In genomic region chr5:140565024-140565779, GRCh38 we compare ENCODE assay signal across 8 cellular contexts. TPM values are rescaled to one million over a fixed set of nuclear protein-coding genes. Genes with fewer than 3 reads are reported as not detected.
DNase-seq lines count a peak whose midpoint lies in the region; ATAC-seq and TF ChIP-seq lines count a peak whose summit lies in the region.

No MANE protein-coding gene starts in this region.

- peak overlapping the region; percentile 91 for H3K14ac ChIP-seq in IMR-90 (replicated peaks; ENCODE audit: low read depth, low read length)

- DNase-seq in IMR-90 (peak; percentile 33), caudate nucleus (lab: John Stamatoyannopoulos, UW) (no peak), T1000 (lab: John Stamatoyannopoulos, UW) (no peak)
- no peak for DNase-seq in activated effector memory CD4-positive, alpha-beta T cell treated with Interleukin-2 at 50 U/mL for 16 hours

- H3K4me2 ChIP-seq in IMR-90 (ENCODE audit: low read depth, low read length), result peak overlapping the region; percentile 82

- POLR2A ChIA-PET in IMR-90 (lab: Charles Lee; ENCODE audit: unreplicated experiment), result interaction anchor here (1.3 kb wide), 1 partner anchor 8 kb away, joined by 3 read pairs; the partner anchor contains the start of gene SRA1

- H2AFZ ChIP-seq in IMR-90 (replicated peaks; ENCODE audit: low read length, poor library complexity), result peak overlapping the region; percentile 97

- peaks cover 8% of the 10 kb centered on the region for H3K4me1 ChIP-seq in IMR-90 (ENCODE audit: control insufficient read depth, insufficient read depth, low read length)
- H3K4me1 ChIP-seq in muscle layer of duodenum (ENCODE audit: control insufficient read depth in 1 of 2, insufficient read depth in 2 of 2, low read length in 2 of 2), result peaks cover 24 to 64% of the 10 kb centered on the region in 2 donors

- ATAC-seq in IMR-90 (ENCODE audit: low read depth), result no peak; the same call in 1 of the 2 replicates
- ATAC-seq in GM19351 (IDR thresholded peaks at IDR 0.05; ENCODE audit: unreplicated experiment), result no peak
- ATAC-seq in HG02798 (IDR thresholded peaks at IDR 0.05; ENCODE audit: poor library complexity, unreplicated experiment), result no peak

- H3K36me3 ChIP-seq in IMR-90 (ENCODE audit: control insufficient read depth, insufficient read depth, low read length), result peaks cover 34% of the 10 kb centered on the region
- H3K36me3 ChIP-seq in muscle layer of duodenum (ENCODE audit: control insufficient read depth in 1 of 2, insufficient read depth in 2 of 2, low read length in 2 of 2), result peaks cover 30 to 46% of the 10 kb centered on the region in 2 donors

- peak overlapping the region; percentile 91 for H3K4ac ChIP-seq in IMR-90 (ENCODE audit: low read depth, low read length)

- H3K56ac ChIP-seq in IMR-90 (ENCODE audit: extremely low read depth, insufficient read depth, low read length), result peak overlapping the region; percentile 86

- peak overlapping the region; percentile 83 to 94 for H4K8ac ChIP-seq in IMR-90 (ENCODE audit: low read depth in 2 of 2, low read length in 2 of 2)

- dilution Hi-C loops in IMR-90 (cut with HindIII; ENCODE audit: low sequenced_read_pairs, unreplicated experiment), result no loop called here

- intact Hi-C loops in IMR-90 (cut with micrococcal nuclease), result no loop called here

- H3K27me3 ChIP-seq in IMR-90 (ENCODE audit: control insufficient read depth, insufficient read depth, low read length), result no peaks in the 10 kb centered on the region
- no peaks in the 10 kb centered on the region for H3K27me3 ChIP-seq in muscle layer of duodenum (ENCODE audit: low read depth, low read length)

- peak overlapping the region; percentile 85 for H4K91ac ChIP-seq in IMR-90 (ENCODE audit: insufficient read depth, low read depth, low read length)

- TF ChIP-seq RAD21 in IMR-90 (IDR thresholded peaks at IDR 0.05; ENCODE audit: low read length), result no peak

- H3K27ac ChIP-seq in IMR-90 (ENCODE audit: insufficient read depth, low read length), result peak overlapping the region; percentile 83
- H3K27ac ChIP-seq in caudate nucleus (ENCODE audit: low read depth, low read length), result peak overlapping the region; percentile 92
- H3K27ac ChIP-seq in muscle layer of duodenum (ENCODE audit: low read length), result peak overlapping the region; percentile 98

- H3K9me3 ChIP-seq in IMR-90 (ENCODE audit: control insufficient read depth, insufficient read depth, low read length) (no peaks in the 10 kb centered on the region), muscle layer of duodenum (ENCODE audit: control insufficient read depth in 1 of 2, low read length in 2 of 2) (no peaks in the 10 kb centered on the region)

- CTCF ChIA-PET in IMR-90 (lab: Yijun Ruan, JAX), result no interaction called here

- H3K9ac ChIP-seq in IMR-90 (ENCODE audit: low read depth, low read length), result peak overlapping the region; percentile 89

- peak overlapping the region; percentile 40 for H3K18ac ChIP-seq in IMR-90 (ENCODE audit: low read depth, low read length)

- H2AK5ac ChIP-seq in IMR-90 (ENCODE audit: low read depth, low read length), result peak overlapping the region; percentile 79

- H3K4me3 ChIP-seq in GM12875 (ENCODE audit: low read depth, low read length), result peak overlapping the region; percentile 92
- peak overlapping the region; percentile 82 for H3K4me3 ChIP-seq in IMR-90 (ENCODE audit: insufficient read depth, low read depth, low read length)
- H3K4me3 ChIP-seq in muscle layer of duodenum (ENCODE audit: low read depth in 1 of 2, low read length in 2 of 2), result peak overlapping the region; percentile 66 to 93

- no peak for TF ChIP-seq POLR2A in IMR-90 (IDR thresholded peaks at IDR 0.05; ENCODE audit: low read depth, low read length)

- peak overlapping the region; percentile 81 for H4K5ac ChIP-seq in IMR-90 (ENCODE audit: low read depth, low read length)

- peak overlapping the region; percentile 95 for H2AK9ac ChIP-seq in IMR-90 (replicated peaks; ENCODE audit: low read depth, low read length, poor library complexity)

- in situ Hi-C loops in IMR-90 (cut with MboI; ENCODE audit: low sequenced_read_pairs), result no loop called here

- H2BK15ac ChIP-seq in IMR-90 (ENCODE audit: low read depth, low read length), result peak overlapping the region; percentile 53; the same call in 2 of the 3 replicates

- TF ChIP-seq CTCF in GM12875 (IDR thresholded peaks at IDR 0.05; ENCODE audit: borderline replicate concordance, insufficient read depth, low read depth, low read length) (no peak), IMR-90 (conservative IDR thresholded peaks at IDR 0.05; ENCODE audit: low read depth, low read length) (no peak)

- no peak overlapping the region; the same call in 1 of the 2 replicates for H2BK20ac ChIP-seq in IMR-90 (ENCODE audit: low read depth, low read length)

- BruUV-seq in IMR-90 (replicated peaks; lab: Mats Ljungman, UMichigan), result no TSS peak

- H2BK5ac ChIP-seq in IMR-90 (ENCODE audit: low read depth, low read length, poor library complexity, severe bottlenecking), result peak overlapping the region; percentile 55

- H3K23ac ChIP-seq in IMR-90 (ENCODE audit: low read depth, low read length), result peak overlapping the region; percentile 86

- H3K9me1 ChIP-seq in IMR-90 (ENCODE audit: insufficient read depth, low read length), result peaks cover 17% of the 10 kb centered on the region

- H2BK120ac ChIP-seq in IMR-90 (ENCODE audit: low read depth, low read length), result peak overlapping the region; percentile 30

- peaks cover 27 to 54% of the 10 kb centered on the region in 2 experiments for H3K79me1 ChIP-seq in IMR-90 (ENCODE audit: low read depth in 1 of 2, low read length in 2 of 2)

- WGBS in IMR-90 (ENCODE audit: extremely low coverage in 2 of 2, insufficient read length in 1 of 2), 2 experiments, result 0% methylated on average over 5 of the region's 13 CpGs; no CpG with 5 or more reads in 1 of the 2 experiments

- H4K20me1 ChIP-seq in IMR-90 (ENCODE audit: insufficient read depth, low read length), result no peaks in the 10 kb centered on the region

TF ChIP-seq in IMR-90, 13 proteins besides CTCF, POLR2A, EP300 and RAD21:
- no peak for TF ChIP-seq ELK1 (IDR thresholded peaks at IDR 0.05; ENCODE audit: borderline replicate concordance, low read depth, low read length)
- no peak for TF ChIP-seq MXI1 (IDR thresholded peaks at IDR 0.05; ENCODE audit: borderline replicate concordance, low read depth, low read length)
- TF ChIP-seq MAFK (IDR thresholded peaks at IDR 0.05; ENCODE audit: low read depth, low read length), result no peak
- TF ChIP-seq RCOR1 (IDR thresholded peaks at IDR 0.05; ENCODE audit: insufficient replicate concordance, low read length), result no peak
- TF ChIP-seq RFX5 (IDR thresholded peaks at IDR 0.05; ENCODE audit: low read depth, low read length), result no peak
- TF ChIP-seq BHLHE40 (IDR thresholded peaks at IDR 0.05; ENCODE audit: low read depth, low read length), result no peak
- no peak for TF ChIP-seq CHD1 (IDR thresholded peaks at IDR 0.05; ENCODE audit: low read depth, low read length)
- TF ChIP-seq NFE2L2 (IDR thresholded peaks at IDR 0.05; ENCODE audit: low read depth, low read length), result no peak
- TF ChIP-seq USF2 (IDR thresholded peaks at IDR 0.05; ENCODE audit: low read depth, low read length), result no peak
- TF ChIP-seq CEBPB (IDR thresholded peaks at IDR 0.05; ENCODE audit: low read depth, low read length), result no peak
- no peak for TF ChIP-seq SMC3 (IDR thresholded peaks at IDR 0.05; ENCODE audit: low read depth, low read length)
- no peak for TF ChIP-seq MAZ (IDR thresholded peaks at IDR 0.05; ENCODE audit: borderline replicate concordance, low read depth, low read length)
- no peak for TF ChIP-seq FOS (IDR thresholded peaks at IDR 0.05; ENCODE audit: low read depth, low read length)

RNA-seq across cellular contexts. Expression of gene SLC35A4, which starts 0.6 kb away (rescaled TPM):
- 17.2 and 19.2 TPM in 2 replicates for total RNA-seq in IMR-90 (2012; rRNA removed)
- 66.4 and 69.7 TPM in 2 replicates for polyA plus RNA-seq in IMR-90 (2012; rRNA removed)
- polyA plus RNA-seq in IMR-90 (2012; cell fraction: cytosol; rRNA removed), result 47.0 and 70.6 TPM in 2 replicates
- 35.4 and 42.1 TPM in 2 replicates for polyA plus RNA-seq in IMR-90 (2012; cell fraction: nucleus; rRNA removed; ENCODE audit: low replicate concordance)

RNA-seq across cellular contexts. Expression of gene APBB3, which starts 0.8 kb away (rescaled TPM):
- 6.6 and 8.1 TPM in 2 replicates for total RNA-seq in IMR-90 (2012; rRNA removed)
- 21.4 and 23.8 TPM in 2 replicates for polyA plus RNA-seq in IMR-90 (2012; rRNA removed)
- 13.8 and 13.9 TPM in 2 replicates for polyA plus RNA-seq in IMR-90 (2012; cell fraction: cytosol; rRNA removed)
- polyA plus RNA-seq in IMR-90 (2012; cell fraction: nucleus; rRNA removed; ENCODE audit: low replicate concordance), result 215 and 346 TPM in 2 replicates

RNA-seq across cellular contexts. Expression of gene SRA1, which starts 7.9 kb away (rescaled TPM):
- 52.9 and 53.9 TPM in 2 replicates for total RNA-seq in IMR-90 (2012; rRNA removed)
- polyA plus RNA-seq in IMR-90 (2012; rRNA removed), result 54.8 TPM in 2 replicates
- 33.8 and 41.7 TPM in 2 replicates for polyA plus RNA-seq in IMR-90 (2012; cell fraction: cytosol; rRNA removed)
- polyA plus RNA-seq in IMR-90 (2012; cell fraction: nucleus; rRNA removed; ENCODE audit: low replicate concordance), result 59.4 and 90.9 TPM in 2 replicates

RNA-seq across cellular contexts. Expression of gene EIF4EBP3, which starts 17.7 kb away (rescaled TPM):
- 0.28 and 0.36 TPM in 2 replicates for total RNA-seq in IMR-90 (2012; rRNA removed)
- polyA plus RNA-seq in IMR-90 (2012; rRNA removed), result 1.7 and 2.1 TPM in 2 replicates
- polyA plus RNA-seq in IMR-90 (2012; cell fraction: cytosol; rRNA removed), result 0.38 and 1.7 TPM in 2 replicates
- polyA plus RNA-seq in IMR-90 (2012; cell fraction: nucleus; rRNA removed; ENCODE audit: low replicate concordance), result 1.2 and 3.6 TPM in 2 replicates
